Comparison of ENCODE assay signal across 13 cellular contexts in genomic region chr2:69186614-69187013, GRCh38.
DNase-seq lines count a peak whose midpoint lies in the region; ATAC-seq and TF ChIP-seq lines count a peak whose summit lies in the region.
"Had no signal": no experiment of that assay in that cellular context is flagged by ENCODE, and none has a peak within 500 bp of the region (broad histone marks: within the 10 kb centered on the region; RNA-seq: fewer than 3 reads in every experiment).

No MANE protein-coding gene starts in this region.

- no peaks in the 10 kb centered on the region for H3K79me2 ChIP-seq in osteoblast (ENCODE audit: insufficient read depth, low read length)

- intact Hi-C loops in cardiac septum (cut with DNase I) = no loop called here
- intact Hi-C loops in Right ventricle myocardium superior (cut with DNase I) = no loop called here
- intact Hi-C loops in tibial artery (cut with DNase I; ENCODE audit: low total_unique reads) = no loop called here

- ATAC-seq in Right ventricle myocardium superior (ENCODE audit: poor library complexity) (no peak), HG02884 (IDR thresholded peaks at IDR 0.05; ENCODE audit: unreplicated experiment) (no peak)
- ATAC-seq: CD8-positive, alpha-beta T cell had no signal

- H3K4me2 ChIP-seq in osteoblast (ENCODE audit: insufficient read depth, low read length) = no peak overlapping the region

- no peak overlapping the region for H2AFZ ChIP-seq in osteoblast (ENCODE audit: low read length)

- H3K4me3 ChIP-seq in osteoblast (ENCODE audit: insufficient read depth, low read length) = no peak overlapping the region
- no peak overlapping the region for H3K4me3 ChIP-seq in tibial artery

- H3K9me3 ChIP-seq in osteoblast (ENCODE audit: low read depth, low read length) (no peaks in the 10 kb centered on the region), tibial artery (no peaks in the 10 kb centered on the region)
- H3K9me3 ChIP-seq: Caco-2 had no signal

- TF ChIP-seq CTCF in osteoblast (IDR thresholded peaks at IDR 0.05; ENCODE audit: extremely low read depth, low read depth, low read length) (no peak), tibial artery (IDR thresholded peaks at IDR 0.05) (no peak)

- DNase-seq in cardiac septum (ENCODE audit: low spot score) = peak; percentile 55
- no peak for DNase-seq in Right ventricle myocardium superior
- no peak for DNase-seq in osteoblast (ENCODE audit: insufficient read length, low spot score, missing footprints)
- DNase-seq in tibial artery = no peak
- no peak for DNase-seq in NOMO-1 treated with dmso at 0.1 percent for 144 hours (lab: John Stamatoyannopoulos, UW; ENCODE audit: unreplicated experiment)
- no peak for DNase-seq in activated CD4-positive, CD25-positive, alpha-beta regulatory T cell (lab: John Stamatoyannopoulos, UW)
- DNase-seq: Caco-2; CD8-positive, alpha-beta T cell; GF-D8; GOT3; H9 had no signal

- H3K27me3 ChIP-seq in osteoblast (ENCODE audit: insufficient read depth, low read length) (no peaks in the 10 kb centered on the region), tibial artery (no peaks in the 10 kb centered on the region)

- H3K4me1 ChIP-seq in osteoblast (ENCODE audit: insufficient read depth, low read length) (peaks cover 29% of the 10 kb centered on the region), tibial artery (peaks cover 0 to 71% (median 21%) of the 10 kb centered on the region in 4 donors)
- H3K4me1 ChIP-seq: Caco-2 had no signal

- H3K27ac ChIP-seq in osteoblast (ENCODE audit: low read depth, low read length) = peak overlapping the region; percentile 38
- peak overlapping the region; percentile 1 to 18 for H3K27ac ChIP-seq in tibial artery
- H3K27ac ChIP-seq: 22Rv1 had no signal

- H3K36me3 ChIP-seq in osteoblast (ENCODE audit: insufficient read depth, low read length) (peaks cover 40% of the 10 kb centered on the region), tibial artery (peaks cover 9 to 50% (median 35%) of the 10 kb centered on the region in 3 donors)

- no peaks in the 10 kb centered on the region for H4K20me1 ChIP-seq in osteoblast (ENCODE audit: insufficient read depth, low read length)
